ENCODE assay signal across 1 cellular context in the genomic region with DNA sequence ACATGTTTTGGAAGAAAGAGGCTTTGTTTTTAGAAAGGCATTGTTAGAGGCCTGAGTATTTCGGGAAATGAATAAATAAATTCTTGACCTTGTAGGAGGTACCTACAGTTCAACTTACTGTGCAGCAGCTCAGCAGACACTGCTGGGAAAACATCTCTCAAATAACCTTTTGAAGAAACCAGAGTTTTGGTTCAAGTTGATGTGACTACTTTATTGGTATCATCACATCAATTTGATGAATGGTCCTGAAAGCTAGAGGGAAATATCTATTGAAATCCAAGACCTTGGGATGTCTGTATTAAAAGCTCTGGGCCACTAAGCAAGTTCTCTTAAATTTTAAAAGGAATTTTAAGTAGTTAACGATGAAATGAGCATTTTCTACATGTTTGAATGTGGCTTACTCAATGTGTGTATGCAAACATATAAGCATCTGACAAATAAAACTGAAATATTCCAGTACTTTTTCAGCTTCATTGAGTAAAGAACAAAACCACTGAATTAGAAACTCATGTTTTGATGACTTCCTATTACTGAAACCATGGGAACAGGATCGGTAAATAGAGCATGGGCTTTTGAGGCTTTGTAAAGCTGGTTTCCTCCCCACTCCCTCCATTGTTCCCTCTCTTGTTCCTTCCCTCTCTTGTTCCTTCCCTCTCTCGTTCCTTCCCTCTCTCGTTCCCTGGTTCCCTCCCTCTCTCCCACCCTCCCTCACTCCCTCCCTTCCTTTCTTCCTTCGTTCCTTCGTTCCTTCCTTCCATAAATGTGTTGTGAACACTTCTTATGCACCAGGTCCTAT.
A peak's percentile ranks its signal among the peaks of the same experiment; 100 is the strongest.
TF ChIP-seq lines count a peak whose summit lies in the region.

No MANE protein-coding gene starts in this region.

TF ChIP-seq in H1, 55 proteins besides CTCF, POLR2A, EP300 and RAD21:
- TF ChIP-seq EGR1 (IDR thresholded peaks at IDR 0.05; ENCODE audit: borderline replicate concordance, low read depth, low read length) (peak; percentile 57; the same call in 1 of the 2 replicates), SP1 (IDR thresholded peaks at IDR 0.05; ENCODE audit: low read depth, low read length) (0 out of 2 replicates have a peak, but pooled peaks have one; percentile 13), YY1 (IDR thresholded peaks at IDR 0.05; ENCODE audit: low read depth, low read length) (0 out of 2 replicates have a peak, but pooled peaks have one; percentile 23), KDM4A (IDR thresholded peaks at IDR 0.05; ENCODE audit: low read depth, low read length, severe bottlenecking) (no peak), ASH2L (IDR thresholded peaks at IDR 0.05; ENCODE audit: low read length) (peak; percentile 22)
